In genomic region chr10:13302821-13303555, GRCh38 we compare ENCODE assay signal across 8 cellular contexts. TPM values are rescaled to one million over a fixed set of nuclear protein-coding genes. Genes with fewer than 3 reads are reported as not detected.
DNase-seq lines count a peak whose midpoint lies in the region; ATAC-seq and TF ChIP-seq lines count a peak whose summit lies in the region.

No MANE protein-coding gene starts in this region.

- H3K36me3 ChIP-seq in lower lobe of right lung (no peaks in the 10 kb centered on the region), tibial artery (no peaks in the 10 kb centered on the region)

- H3K4me1 ChIP-seq in lower lobe of right lung (peaks cover 10% of the 10 kb centered on the region), tibial artery (peaks cover 0 to 30% (median 14%) of the 10 kb centered on the region in 4 donors)

- peak overlapping the region; percentile 87 for H3K4me3 Mint-ChIP-seq in activated T-cell treated with anti-CD3 and anti-CD28 coated beads, Interleukin-2, amount 50 U/mL, for 4 hours
- H3K4me3 Mint-ChIP-seq in activated CD8-positive, alpha-beta T cell treated with anti-CD3 and anti-CD28 coated beads for 36 hours, result peak overlapping the region; percentile 83

- peak overlapping the region; percentile 100 for H3K27ac Mint-ChIP-seq in activated CD8-positive, alpha-beta T cell treated with anti-CD3 and anti-CD28 coated beads for 36 hours

- H3K4me3 ChIP-seq in lower lobe of right lung (peak overlapping the region; percentile 64), tibial artery (peak overlapping the region; percentile 56 to 66)

- CTCF ChIA-PET in activated CD8-positive, alpha-beta T cell treated with anti-CD3 and anti-CD28 coated beads for 36 hours (lab: Charles Lee), result interaction anchor here (0.6 to 3.0 kb wide), 33 partner anchors 8 to 286 kb away, joined by 3 to 30 read pairs (median 4); partner anchors contain the start of genes MCM10 and OPTN

- POLR2A ChIA-PET in activated CD8-positive, alpha-beta T cell treated with anti-CD3 and anti-CD28 coated beads for 36 hours (lab: Charles Lee), result interaction anchor here (0.6 to 3.4 kb wide), 10 partner anchors 13 to 1751 kb away, joined by 3 to 16 read pairs (median 4); partner anchors contain the start of gene MCM10

- no peaks in the 10 kb centered on the region for H3K27me3 Mint-ChIP-seq in activated T-cell treated with anti-CD3 and anti-CD28 coated beads, Interleukin-2, amount 50 U/mL, for 4 hours (ENCODE audit: low read depth)
- H3K27me3 Mint-ChIP-seq in activated CD8-positive, alpha-beta T cell treated with anti-CD3 and anti-CD28 coated beads for 36 hours, result no peaks in the 10 kb centered on the region

- DNase-seq in activated T-cell treated with anti-CD3 and anti-CD28 coated beads, Interleukin-2, amount 50 U/mL, for 4 hours, result no peak
- DNase-seq in activated T-cell treated with anti-CD3 and anti-CD28 coated beads for 4 hours, result no peak
- DNase-seq in activated CD8-positive, alpha-beta T cell treated with anti-CD3 and anti-CD28 coated beads for 36 hours, result no peak
- DNase-seq in lower lobe of right lung, result no peak
- no peak for DNase-seq in tibial artery

- ATAC-seq in activated T-cell treated with anti-CD3 and anti-CD28 coated beads, Interleukin-2, amount 50 U/mL, for 4 hours, result no peak
- no peak for ATAC-seq in activated CD8-positive, alpha-beta T cell treated with anti-CD3 and anti-CD28 coated beads for 36 hours
- ATAC-seq in lower lobe of right lung, result no peak
- ATAC-seq in GM19395 (IDR thresholded peaks at IDR 0.05; ENCODE audit: unreplicated experiment), result no peak
- ATAC-seq in GM18519 (IDR thresholded peaks at IDR 0.05; ENCODE audit: low FRiP score, unreplicated experiment), result no peak
- ATAC-seq in esophagus mucosa, result no peak

- no peaks in the 10 kb centered on the region for H3K9me3 Mint-ChIP-seq in activated T-cell treated with anti-CD3 and anti-CD28 coated beads, Interleukin-2, amount 50 U/mL, for 4 hours
- H3K9me3 Mint-ChIP-seq in activated CD8-positive, alpha-beta T cell treated with anti-CD3 and anti-CD28 coated beads for 36 hours, result peaks cover 1% of the 10 kb centered on the region

- intact Hi-C loops in activated CD8-positive, alpha-beta T cell treated with anti-CD3 and anti-CD28 coated beads for 36 hours (cut with micrococcal nuclease), result loop anchor here (1.0 to 5.0 kb wide), 2 partner anchors 49 to 142 kb away; partner anchors contain the start of gene MCM10
- intact Hi-C loops in lower lobe of right lung (cut with DNase I) (no loop called here), tibial artery (cut with DNase I; ENCODE audit: low total_unique reads) (loop anchor here (5.0 kb wide), 1 partner anchor 141 kb away; the partner anchor contains the start of gene MCM10)

- H3K36me3 Mint-ChIP-seq in activated T-cell treated with anti-CD3 and anti-CD28 coated beads, Interleukin-2, amount 50 U/mL, for 4 hours (ENCODE audit: insufficient read depth), result peaks cover 6% of the 10 kb centered on the region
- H3K36me3 Mint-ChIP-seq in activated CD8-positive, alpha-beta T cell treated with anti-CD3 and anti-CD28 coated beads for 36 hours (ENCODE audit: low read depth), result peaks cover 4% of the 10 kb centered on the region

- H3K4me1 Mint-ChIP-seq in activated T-cell treated with anti-CD3 and anti-CD28 coated beads, Interleukin-2, amount 50 U/mL, for 4 hours (ENCODE audit: low read depth), result peaks cover 24% of the 10 kb centered on the region
- H3K4me1 Mint-ChIP-seq in activated CD8-positive, alpha-beta T cell treated with anti-CD3 and anti-CD28 coated beads for 36 hours (ENCODE audit: low read depth), result peaks cover 15% of the 10 kb centered on the region

- no peak for TF ChIP-seq CTCF in activated CD8-positive, alpha-beta T cell treated with anti-CD3 and anti-CD28 coated beads for 36 hours (IDR thresholded peaks at IDR 0.05)
- TF ChIP-seq CTCF in lower lobe of right lung (IDR thresholded peaks at IDR 0.05) (no peak), tibial artery (IDR thresholded peaks at IDR 0.05) (no peak)

- H3K27ac ChIP-seq in lower lobe of right lung (peak overlapping the region; percentile 95), tibial artery (peak overlapping the region; percentile 90 to 99)

- no peaks in the 10 kb centered on the region for H3K27me3 ChIP-seq in lower lobe of right lung (ENCODE audit: low read depth)
- no peaks in the 10 kb centered on the region for H3K27me3 ChIP-seq in tibial artery

- H3K9me3 ChIP-seq in lower lobe of right lung (no peaks in the 10 kb centered on the region), tibial artery (no peaks in the 10 kb centered on the region)

RNA-seq across cellular contexts. Expression of gene PHYH, which starts 3.1 kb away (rescaled TPM):
- 1 to 10 TPM; 5.9 to 7.5 (median 6.0) TPM for total RNA-seq in activated T-cell treated with anti-CD3 and anti-CD28 coated beads, Interleukin-2, amount 50 U/mL, for 4 hours
- total RNA-seq in activated CD8-positive, alpha-beta T cell treated with anti-CD3 and anti-CD28 coated beads for 36 hours, result 10 to 100 TPM; 14.6 to 16.3 TPM
- total RNA-seq in lower lobe of right lung, result 30.3 TPM
- 5.7 TPM for total RNA-seq in esophagus mucosa

RNA-seq across cellular contexts. Expression of gene SEPHS1, which starts 45.1 kb away (rescaled TPM):
- 10 to 100 TPM; 43.4 to 56.2 (median 48.5) TPM for total RNA-seq in activated T-cell treated with anti-CD3 and anti-CD28 coated beads, Interleukin-2, amount 50 U/mL, for 4 hours
- 10 to 100 TPM; 61.6 to 66.5 TPM for total RNA-seq in activated CD8-positive, alpha-beta T cell treated with anti-CD3 and anti-CD28 coated beads for 36 hours
- total RNA-seq in lower lobe of right lung (35.9 TPM), esophagus mucosa (31.4 TPM)
